In genomic region chrX:154719132-154719675, GRCh38 we compare ENCODE assay signal across 10 cellular contexts. TPM values are rescaled to one million over a fixed set of nuclear protein-coding genes. Genes with fewer than 3 reads are reported as not detected.
A peak's percentile ranks its signal among the peaks of the same experiment; 100 is the strongest.
DNase-seq lines count a peak whose midpoint lies in the region; ATAC-seq and TF ChIP-seq lines count a peak whose summit lies in the region.
"Had no signal": no experiment of that assay in that cellular context is flagged by ENCODE, and none has a peak within 500 bp of the region (broad histone marks: within the 10 kb centered on the region; RNA-seq: fewer than 3 reads in every experiment).

No MANE protein-coding gene starts in this region.

- ATAC-seq in GM18867 (IDR thresholded peaks at IDR 0.05; ENCODE audit: unreplicated experiment), result no peak
- no peak for ATAC-seq in HG03442 (IDR thresholded peaks at IDR 0.05; ENCODE audit: unreplicated experiment)

- no peak overlapping the region for H3K4me3 ChIP-seq in left ventricle myocardium inferior
- no peak overlapping the region for H3K4me3 ChIP-seq in right atrium auricular region
- no peak overlapping the region for H3K4me3 ChIP-seq in fibroblast of the aortic adventitia (ENCODE audit: low read depth, low read length)
- no peak overlapping the region for H3K4me3 ChIP-seq in transverse colon
- H3K4me3 ChIP-seq in suprapubic skin, result no peak overlapping the region
- H3K4me3 ChIP-seq: ovary had no signal

- TF ChIP-seq CTCF in left ventricle myocardium inferior (IDR thresholded peaks at IDR 0.05; ENCODE audit: borderline replicate concordance) (no peak), right atrium auricular region (IDR thresholded peaks at IDR 0.05) (no peak), fibroblast of the aortic adventitia (IDR thresholded peaks at IDR 0.05; ENCODE audit: insufficient read depth, low read length) (no peak), transverse colon (IDR thresholded peaks at IDR 0.05) (no peak), suprapubic skin (IDR thresholded peaks at IDR 0.05) (no peak)

- H3K27me3 ChIP-seq in left ventricle myocardium inferior (ENCODE audit: low read depth), result no peaks in the 10 kb centered on the region
- H3K27me3 ChIP-seq in right atrium auricular region, result no peaks in the 10 kb centered on the region
- no peaks in the 10 kb centered on the region for H3K27me3 ChIP-seq in transverse colon
- H3K27me3 ChIP-seq in suprapubic skin, result no peaks in the 10 kb centered on the region
- H3K27me3 ChIP-seq: ovary had no signal

- in situ Hi-C loops in transverse colon (cut with MboI; ENCODE audit: low pct_ligation_motif_present in 1 of 4, low pct_unique_long_range_greater_than_20kb in 1 of 4, low sequenced_read_pairs in 3 of 4), result no loop called here

- TF ChIP-seq EP300 in transverse colon (IDR thresholded peaks at IDR 0.05; ENCODE audit: low read depth) (no peak), suprapubic skin (IDR thresholded peaks at IDR 0.05) (no peak)

- H3K9me3 ChIP-seq in left ventricle myocardium inferior (replicated peaks), result no peaks in the 10 kb centered on the region
- peaks cover 0 to 7% of the 10 kb centered on the region in 2 donors for H3K9me3 ChIP-seq in right atrium auricular region
- H3K9me3 ChIP-seq in transverse colon, result no peaks in the 10 kb centered on the region
- no peaks in the 10 kb centered on the region for H3K9me3 ChIP-seq in suprapubic skin
- H3K9me3 ChIP-seq: ovary had no signal

- intact Hi-C loops in left ventricle myocardium inferior (cut with micrococcal nuclease), result no loop called here
- intact Hi-C loops in transverse colon (cut with DNase I; ENCODE audit: low total_unique reads), result no loop called here

- H3K36me3 ChIP-seq in left ventricle myocardium inferior (peaks cover 2% of the 10 kb centered on the region), right atrium auricular region (no peaks in the 10 kb centered on the region), transverse colon (no peaks in the 10 kb centered on the region), suprapubic skin (no peaks in the 10 kb centered on the region)
- H3K36me3 ChIP-seq: ovary had no signal

- 31 to 61% methylated on average over 2 to 6 of the region's 6 CpGs for WGBS in transverse colon (ENCODE audit: low coverage in 1 of 2), 2 donors
- 76% methylated on average over 6 of the region's 6 CpGs for WGBS in suprapubic skin

- TF ChIP-seq POLR2A in transverse colon (IDR thresholded peaks at IDR 0.05), result no peak
- no peak for TF ChIP-seq POLR2A in suprapubic skin (IDR thresholded peaks at IDR 0.05)

- H3K4me1 ChIP-seq in left ventricle myocardium inferior, result peaks cover 66% of the 10 kb centered on the region
- peaks cover 0 to 20% of the 10 kb centered on the region in 2 donors for H3K4me1 ChIP-seq in right atrium auricular region
- H3K4me1 ChIP-seq in transverse colon, result no peaks in the 10 kb centered on the region
- H3K4me1 ChIP-seq in suprapubic skin, result no peaks in the 10 kb centered on the region

- H3K27ac ChIP-seq in left ventricle myocardium inferior (replicated peaks) (peak overlapping the region; percentile 36), right atrium auricular region (no peak overlapping the region), transverse colon (peak overlapping the region; percentile 9 to 39 (median 36)), suprapubic skin (no peak overlapping the region)
- H3K27ac ChIP-seq: ovary had no signal

- no peak for DNase-seq in left ventricle myocardium inferior
- DNase-seq in right atrium auricular region (ENCODE audit: low spot score), result no peak
- DNase-seq in activated CD4-positive, alpha-beta T cell treated with anti-CD3 and anti-CD28 coated beads for 48 hours, result peak; percentile 47
- peak; percentile 58 for DNase-seq in fibroblast of the aortic adventitia (ENCODE audit: low read depth)
- DNase-seq in transverse colon, result no peak
- DNase-seq in suprapubic skin (ENCODE audit: low spot score in 2 of 2), result no peak
- DNase-seq: H7, ovary had no signal

RNA-seq across cellular contexts. Expression of gene GAB3, which starts 31.7 kb away (rescaled TPM):
- total RNA-seq in left ventricle myocardium inferior, result 14.8 TPM
- total RNA-seq in right atrium auricular region, result 10 to 100 TPM; 13.5 to 16.9 TPM
- total RNA-seq in fibroblast of the aortic adventitia (ENCODE audit: low replicate concordance), result 1.2 and 4.2 TPM in 2 replicates
- 1 to 10 TPM in 3 of 4 donors, under 1 TPM in 1; 0.37 to 4.4 (median 3.0) TPM for total RNA-seq in transverse colon
- 1 to 10 TPM in 2 of 4 donors, under 1 TPM in 2; 0.65 to 2.7 (median 1.6) TPM for total RNA-seq in suprapubic skin

RNA-seq across cellular contexts. Expression of gene DKC1, which starts 43.5 kb away (rescaled TPM):
- total RNA-seq in left ventricle myocardium inferior (18.0 TPM), right atrium auricular region (10 to 100 TPM; 13.5 to 15.2 TPM), fibroblast of the aortic adventitia (ENCODE audit: low replicate concordance) (36.5 and 47.8 TPM in 2 replicates), transverse colon (100 to 1,000 TPM in 1 of 4 donors, 10 to 100 TPM in 3; 12.7 to 134 (median 24.9) TPM), suprapubic skin (10 to 100 TPM; 38.1 to 60.6 (median 42.9) TPM)

Comparison
In these comparisons a context has a peak if more than half of its experiments do, and no peak if none do; other contexts are left out.
1. H3K27ac ChIP-seq: peak in left ventricle myocardium inferior (single experiment) and transverse colon (4 of 4); none in right atrium auricular region (0 of 2) and suprapubic skin (single experiment).
2. DNase-seq: peak in activated CD4-positive, alpha-beta T cell treated with anti-CD3 and anti-CD28 coated beads for 48 hours (single experiment) and fibroblast of the aortic adventitia (single experiment); none in left ventricle myocardium inferior (single experiment), right atrium auricular region (single experiment), transverse colon (single experiment) and suprapubic skin (0 of 2).